6 cellular contexts compared by ENCODE assay signal in genomic region chr20:61168605-61169004, GRCh38.
"Had no signal": no experiment of that assay in that cellular context is flagged by ENCODE, and none has a peak within 500 bp of the region (broad histone marks: within the 10 kb centered on the region; RNA-seq: fewer than 3 reads in every experiment).

No MANE protein-coding gene starts in this region.

- H3K4me3 ChIP-seq: GM23338, K562 had no signal

- H3K4me2 ChIP-seq: GM23338 had no signal

- DNase-seq: H7, HCEC 1CT, IMR-90, KG1 had no signal

- H3K4me3 Mint-ChIP-seq: GM23338 had no signal

- H2AFZ ChIP-seq: GM23338 had no signal

- FAIRE-seq: K562 had no signal

- H3K27ac Mint-ChIP-seq: GM23338 had no signal

- ATAC-seq: GM23338, K562 had no signal
